21 cellular contexts compared by ENCODE assay signal in the genomic region with DNA sequence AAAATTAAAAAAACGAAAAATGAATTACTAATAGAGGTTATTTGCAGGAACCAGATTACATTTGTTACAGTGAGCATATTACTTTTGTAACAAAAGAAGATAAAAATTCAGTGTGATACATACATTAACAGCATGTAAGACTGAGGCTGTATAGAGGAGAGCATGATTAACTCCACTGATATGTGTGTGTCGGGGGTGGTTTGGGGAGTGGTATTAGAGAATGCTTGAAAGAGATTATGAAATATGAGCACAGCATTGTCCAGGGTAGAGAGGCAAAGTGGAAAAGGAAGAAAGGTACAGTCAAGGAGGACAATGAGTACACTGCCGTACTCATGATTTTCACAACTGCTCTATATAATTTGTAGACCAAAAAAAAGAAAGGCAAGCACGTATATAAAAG.
"Had no signal": no experiment of that assay in that cellular context is flagged by ENCODE, and none has a peak within 500 bp of the region (broad histone marks: within the 10 kb centered on the region; RNA-seq: fewer than 3 reads in every experiment).

No MANE protein-coding gene starts in this region.

- H3K36me3 ChIP-seq: esophagus muscularis mucosa, left ventricle myocardium inferior, neutrophil, suprapubic skin had no signal

- DNase-seq: activated B cell treated with CpG ODN at 0.5 μM for 24 hours; activated CD4-positive, alpha-beta T cell treated with anti-CD3 and anti-CD28 coated beads for 48 hours; activated CD8-positive, alpha-beta T cell treated with anti-CD3 and anti-CD28 coated beads for 36 hours; activated effector memory CD4-positive, alpha-beta T cell treated with anti-CD3 and anti-CD28 coated beads, Interleukin-2, amount 50 U/mL, for 16 hours; activated T-cell treated with anti-CD3 and anti-CD28 coated beads, Interleukin-2, amount 50 U/mL, for 4 hours; amniotic stem cell; endodermal cell; kidney; left ventricle myocardium inferior; mucosa of descending colon; naive thymus-derived CD4-positive, alpha-beta T cell; retina; stimulated activated naive CD8-positive, alpha-beta T cell treated with anti-CD3 and anti-CD28 coated beads, Interleukin-15, Interleukin-2, amounts not matched to agents 100 U/mL and 50 U/mL, for 24 hours; T-helper 17 cell; trophoblast cell had no signal

- ATAC-seq: activated CD8-positive, alpha-beta T cell treated with anti-CD3 and anti-CD28 coated beads for 36 hours; activated T-cell treated with anti-CD3 and anti-CD28 coated beads, Interleukin-2, amount 50 U/mL, for 4 hours; mucosa of descending colon; naive thymus-derived CD4-positive, alpha-beta T cell; stimulated activated naive CD8-positive, alpha-beta T cell treated with anti-CD3 and anti-CD28 coated beads, Interleukin-15, Interleukin-2, amounts not matched to agents 100 U/mL and 50 U/mL, for 24 hours; T-helper 17 cell had no signal

- H3K27ac Mint-ChIP-seq: activated B cell treated with CpG ODN at 0.5 μM for 24 hours; activated CD8-positive, alpha-beta T cell treated with anti-CD3 and anti-CD28 coated beads for 36 hours; activated naive CD4-positive, alpha-beta T cell treated with anti-CD3 and anti-CD28 coated beads, Interleukin-2, amount 50 U/mL, for 24 hours; endodermal cell; memory B cell; naive thymus-derived CD4-positive, alpha-beta T cell had no signal

- H2AFZ ChIP-seq: hepatocyte had no signal

- H3K27me3 Mint-ChIP-seq: activated CD8-positive, alpha-beta T cell treated with anti-CD3 and anti-CD28 coated beads for 36 hours; activated naive CD4-positive, alpha-beta T cell treated with anti-CD3 and anti-CD28 coated beads, Interleukin-2, amount 50 U/mL, for 24 hours; T-helper 17 cell had no signal

- H3K4me3 Mint-ChIP-seq: activated B cell treated with CpG ODN at 0.5 μM for 24 hours; activated CD8-positive, alpha-beta T cell treated with anti-CD3 and anti-CD28 coated beads for 36 hours; activated naive CD4-positive, alpha-beta T cell treated with anti-CD3 and anti-CD28 coated beads, Interleukin-2, amount 50 U/mL, for 24 hours; activated T-cell treated with anti-CD3 and anti-CD28 coated beads, Interleukin-2, amount 50 U/mL, for 4 hours; endodermal cell; memory B cell; naive thymus-derived CD4-positive, alpha-beta T cell; T-helper 17 cell had no signal

- H3K4me2 ChIP-seq: hepatocyte had no signal

- H3K27me3 ChIP-seq: hepatocyte, neutrophil, suprapubic skin had no signal

- H3K36me3 Mint-ChIP-seq: activated naive CD4-positive, alpha-beta T cell treated with anti-CD3 and anti-CD28 coated beads, Interleukin-2, amount 50 U/mL, for 24 hours; memory B cell; naive thymus-derived CD4-positive, alpha-beta T cell had no signal

- H3K9me3 ChIP-seq: esophagus muscularis mucosa, left ventricle myocardium inferior, mucosa of descending colon, neutrophil, suprapubic skin had no signal

- H3K9me3 Mint-ChIP-seq: activated B cell treated with CpG ODN at 0.5 μM for 24 hours; activated CD8-positive, alpha-beta T cell treated with anti-CD3 and anti-CD28 coated beads for 36 hours; activated naive CD4-positive, alpha-beta T cell treated with anti-CD3 and anti-CD28 coated beads, Interleukin-2, amount 50 U/mL, for 24 hours; activated T-cell treated with anti-CD3 and anti-CD28 coated beads, Interleukin-2, amount 50 U/mL, for 4 hours; memory B cell; naive thymus-derived CD4-positive, alpha-beta T cell had no signal

- H3K27ac ChIP-seq: esophagus muscularis mucosa, hepatocyte, left ventricle myocardium inferior, neutrophil, suprapubic skin had no signal

- H3K4me3 ChIP-seq: esophagus muscularis mucosa, hepatocyte, left ventricle myocardium inferior, mucosa of descending colon, suprapubic skin had no signal
